8 cellular contexts compared by ENCODE assay signal in the genomic region with DNA sequence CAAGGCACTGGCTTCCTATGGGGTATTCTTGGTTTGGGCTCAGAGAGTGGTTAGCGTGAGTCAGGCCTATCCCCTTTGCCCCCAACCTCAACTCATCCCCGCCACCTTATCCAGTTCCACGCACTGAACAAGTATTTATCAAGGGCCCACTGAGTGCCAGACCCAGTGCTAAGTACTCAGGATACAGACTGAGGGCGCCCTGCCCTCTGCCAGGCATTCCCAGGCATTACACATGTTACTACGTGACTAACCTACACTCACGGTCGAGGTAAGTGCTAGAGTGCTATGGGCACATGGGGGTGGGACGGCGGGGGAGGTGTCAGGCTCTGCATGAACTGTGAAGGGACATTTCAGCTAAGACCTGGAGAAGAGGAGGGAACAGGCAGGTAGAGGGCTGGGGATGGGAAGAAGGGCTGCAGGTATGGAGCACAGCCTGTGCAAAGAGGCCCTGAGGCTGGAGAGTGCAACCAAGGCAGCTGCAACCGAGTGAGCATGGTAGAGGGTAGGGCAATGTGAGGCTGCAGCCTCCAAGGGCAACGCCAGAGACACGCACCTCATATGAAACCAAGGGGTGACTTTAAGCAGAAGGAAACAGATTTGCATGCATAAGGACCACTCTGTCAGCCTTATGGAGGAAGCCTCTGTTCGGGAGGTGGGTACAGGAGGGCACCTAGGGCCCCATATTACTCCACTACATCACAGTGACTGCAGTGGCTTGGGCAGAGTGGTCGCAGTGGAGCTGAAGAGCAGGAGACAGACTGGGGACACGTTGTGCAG. TPM values are rescaled to one million over a fixed set of nuclear protein-coding genes. Genes with fewer than 3 reads are reported as not detected.
A peak's percentile ranks its signal among the peaks of the same experiment; 100 is the strongest.
DNase-seq lines count a peak whose midpoint lies in the region; FAIRE-seq and TF ChIP-seq lines count a peak whose summit lies in the region.

No MANE protein-coding gene starts in this region.

- dilution Hi-C loops in endothelial cell of umbilical vein (cut with MboI; ENCODE audit: extremely low pct_ligation_motif_present, low sequenced_read_pairs) = no loop called here

- H3K79me2 ChIP-seq in endothelial cell of umbilical vein (ENCODE audit: control insufficient read depth, insufficient read depth, low read length) = no peaks in the 10 kb centered on the region

- H3K4me3 ChIP-seq in AG04450 (ENCODE audit: low read depth, low read length) (no peak overlapping the region), endothelial cell of umbilical vein (replicated peaks in 1 of 3; ENCODE audit: insufficient read depth in 1 of 3, low read depth in 1 of 3, low read length in 3 of 3) (no peak overlapping the region), thyroid gland (replicated peaks in 1 of 3) (no peak overlapping the region)

- WGBS in thyroid gland, 2 donors = 69 to 80% methylated on average over 14 to 15 of the region's 15 CpGs

- no peaks in the 10 kb centered on the region for H3K36me3 ChIP-seq in endothelial cell of umbilical vein (ENCODE audit: control insufficient read depth in 2 of 2, extremely low read depth in 1 of 2, insufficient read depth in 2 of 2, low read length in 2 of 2)
- no peaks in the 10 kb centered on the region for H3K36me3 ChIP-seq in thyroid gland

- POLR2A ChIA-PET in AG04450 (lab: Yijun Ruan, JAX) = interaction anchor here (2.0 kb wide), 1 partner anchor 328 kb away, joined by 6 read pairs; a partner anchor contains a TSS
- POLR2A ChIA-PET in endothelial cell of umbilical vein (lab: Charles Lee) = interaction anchor here (1.0 kb wide), 1 partner anchor 328 kb away, joined by 3 read pairs; no protein-coding TSS in a partner anchor

- no TSS peak for BruUV-seq in endothelial cell of umbilical vein (replicated peaks; lab: Mats Ljungman, UMichigan)

- H3K9ac ChIP-seq in endothelial cell of umbilical vein (replicated peaks; ENCODE audit: extremely low read depth, insufficient read depth, low read length) = no peak overlapping the region

- H4K20me1 ChIP-seq in endothelial cell of umbilical vein (replicated peaks; ENCODE audit: control insufficient read depth, extremely low read depth, insufficient read depth, low read length) = no peaks in the 10 kb centered on the region

- intact Hi-C loops in endothelial cell of umbilical vein (cut with micrococcal nuclease) (no loop called here), thyroid gland (cut with DNase I) (no loop called here)

- DNase-seq in AG04450 (ENCODE audit: low read depth, low spot score) (no peak), GM12892 (ENCODE audit: insufficient read length) (no peak), NCI-H526 treated with DMSO at 0.1 percent for 48 hours (lab: John Stamatoyannopoulos, UW) (peak; percentile 42), endothelial cell of umbilical vein (ENCODE audit: low read depth, low spot score) (peak; percentile 39), thyroid gland (peak; percentile 47 to 53), NCI-H2227 (lab: John Stamatoyannopoulos, UW; ENCODE audit: unreplicated experiment) (no peak), T-helper 1 cell (no peak)
- DNase-seq in activated T-cell treated with anti-CD3 and anti-CD28 coated beads, Interleukin-2, amount 50 U/mL, for 48 hours = no peak

- peak; percentile 74 for FAIRE-seq in GM12892 (lab: Jason Lieb, UNC)
- no peak for FAIRE-seq in endothelial cell of umbilical vein (lab: Jason Lieb, UNC)

- H3K27ac ChIP-seq in AG04450 (ENCODE audit: low read depth, low read length) (no peak overlapping the region), endothelial cell of umbilical vein (ENCODE audit: insufficient read depth, low read depth, low read length) (no peak overlapping the region), thyroid gland (no peak overlapping the region)

- no peak overlapping the region for H2AFZ ChIP-seq in endothelial cell of umbilical vein (ENCODE audit: low read depth, low read length)

- H3K4me1 ChIP-seq in endothelial cell of umbilical vein (ENCODE audit: control insufficient read depth, extremely low read depth, insufficient read depth, low read length) (no peaks in the 10 kb centered on the region), thyroid gland (peaks cover 6 to 8% of the 10 kb centered on the region in 2 donors)

- H3K9me1 ChIP-seq in endothelial cell of umbilical vein (replicated peaks; ENCODE audit: control insufficient read depth, extremely low read depth, insufficient read depth, low read length) = no peaks in the 10 kb centered on the region

- peak; percentile 39; the same call in 1 of the 2 replicates for TF ChIP-seq CTCF in AG04450 (IDR thresholded peaks at IDR 0.05; ENCODE audit: low read depth, low read length)
- TF ChIP-seq CTCF in endothelial cell of umbilical vein (IDR thresholded peaks at IDR 0.05; ENCODE audit: extremely low read depth in 1 of 2, insufficient read depth in 1 of 2, low read depth in 1 of 2, low read length in 2 of 2) = peak; percentile 14 to 36
- TF ChIP-seq CTCF in thyroid gland (IDR thresholded peaks at IDR 0.05) = peak in 4 of 6 experiments; percentile 31 to 42 (median 39)

- H3K4me2 ChIP-seq in endothelial cell of umbilical vein (ENCODE audit: insufficient read depth, low read length) = no peak overlapping the region

- H3K27me3 ChIP-seq in AG04450 (ENCODE audit: control insufficient read depth, insufficient read depth, low read length) (peaks cover 2% of the 10 kb centered on the region), endothelial cell of umbilical vein (ENCODE audit: control insufficient read depth in 2 of 2, insufficient read depth in 2 of 2, low read length in 2 of 2) (no peaks in the 10 kb centered on the region), thyroid gland (no peaks in the 10 kb centered on the region)

- CTCF ChIA-PET in AG04450 (lab: Charles Lee) (interaction anchor here (0.7 to 1.3 kb wide), 2 partner anchors 346 to 347 kb away, joined by 3 to 7 read pairs; no protein-coding TSS in a partner anchor), endothelial cell of umbilical vein (lab: Charles Lee) (interaction anchor here (0.6 to 1.7 kb wide), 15 partner anchors 9 to 348 kb away, joined by 3 to 12 read pairs (median 4); no protein-coding TSS in a partner anchor)

- H3K9me3 ChIP-seq in AG04450 (ENCODE audit: control insufficient read depth, insufficient read depth, low read length) (no peaks in the 10 kb centered on the region), endothelial cell of umbilical vein (replicated peaks; ENCODE audit: control insufficient read depth, insufficient read depth, low read length) (no peaks in the 10 kb centered on the region), thyroid gland (no peaks in the 10 kb centered on the region)

- TF ChIP-seq POLR2A in GM12892 (IDR thresholded peaks at IDR 0.05; ENCODE audit: low read depth, low read length) = no peak
- TF ChIP-seq POLR2A in endothelial cell of umbilical vein (IDR thresholded peaks at IDR 0.05; ENCODE audit: low read depth, low read length) = no peak
- TF ChIP-seq POLR2A in thyroid gland (IDR thresholded peaks at IDR 0.05) = no peak

TF ChIP-seq in endothelial cell of umbilical vein, 7 proteins besides CTCF, POLR2A, EP300 and RAD21:
- no peak for TF ChIP-seq EZH2 (IDR thresholded peaks at IDR 0.05; ENCODE audit: borderline replicate concordance, low read depth, low read length, severe bottlenecking)
- no peak for TF ChIP-seq MYC (IDR thresholded peaks at IDR 0.05; ENCODE audit: low read depth, low read length)
- no peak for TF ChIP-seq POLR2AphosphoS5 (IDR thresholded peaks at IDR 0.05; ENCODE audit: insufficient read depth, low read depth, low read length)
- no peak for TF ChIP-seq JUN (IDR thresholded peaks at IDR 0.05; ENCODE audit: borderline replicate concordance, insufficient read depth, insufficient read length, low read depth)
- TF ChIP-seq, protein P1, sequence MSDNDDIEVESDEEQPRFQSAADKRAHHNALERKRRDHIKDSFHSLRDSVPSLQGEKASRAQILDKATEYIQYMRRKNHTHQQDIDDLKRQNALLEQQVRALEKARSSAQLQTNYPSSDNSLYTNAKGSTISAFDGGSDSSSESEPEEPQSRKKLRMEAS (IDR thresholded peaks at IDR 0.05; ENCODE audit: insufficient read depth, insufficient read length) = no peak
- no peak for TF ChIP-seq FOS (IDR thresholded peaks at IDR 0.05; ENCODE audit: borderline replicate concordance, insufficient read depth, low read length)
- no peak for TF ChIP-seq GATA2 (IDR thresholded peaks at IDR 0.05; ENCODE audit: insufficient read depth, insufficient read length, low read depth, low read length)

RNA-seq across cellular contexts. Expression of a gene that starts 22.5 kb away (rescaled TPM):
- 3.7 and 4.6 TPM in 2 replicates for polyA plus RNA-seq in AG04450 (2011; rRNA removed)
- 1.6 and 1.8 TPM in 2 replicates for polyA minus RNA-seq in AG04450 (2011; rRNA and poly(A)+ RNA removed)
- polyA plus RNA-seq in GM12892 (2012; ENCODE audit: missing spikeins) = 6.2 TPM
- 6.4 and 8.9 TPM in 2 replicates for total RNA-seq in endothelial cell of umbilical vein
- polyA plus RNA-seq in endothelial cell of umbilical vein = 9.1 and 9.4 TPM in 2 replicates
- polyA plus RNA-seq in endothelial cell of umbilical vein (2011; cell fraction: cytosol; rRNA removed) = 4.9 and 7.3 TPM in 2 replicates
- 13.8 and 16.8 TPM in 2 replicates for polyA plus RNA-seq in endothelial cell of umbilical vein (2011; cell fraction: nucleus; rRNA removed)
- polyA plus RNA-seq in endothelial cell of umbilical vein (2012) = 8.3 and 13.3 TPM in 2 replicates
- polyA minus RNA-seq in endothelial cell of umbilical vein = 8.6 and 9.8 TPM in 2 replicates
- polyA minus RNA-seq in endothelial cell of umbilical vein (2011; cell fraction: cytosol; rRNA and poly(A)+ RNA removed) = not detected
- 7.7 and 9.3 TPM in 2 replicates for polyA minus RNA-seq in endothelial cell of umbilical vein (2011; cell fraction: nucleus; rRNA and poly(A)+ RNA removed)
- total RNA-seq in thyroid gland = 10 to 100 TPM; 23.1 to 34.2 (median 27.4) TPM

Comparison
In these comparisons a context has a peak if more than half of its experiments do, and no peak if none do; other contexts are left out.
1. DNase-seq: peak in NCI-H526 treated with DMSO at 0.1 percent for 48 hours (single experiment), endothelial cell of umbilical vein (single experiment) and thyroid gland (2 of 2); none in AG04450 (single experiment), GM12892 (single experiment), NCI-H2227 (single experiment), activated T-cell treated with anti-CD3 and anti-CD28 coated beads, Interleukin-2, amount 50 U/mL, for 48 hours (0 of 2) and T-helper 1 cell (0 of 5).
2. Peak in every context shown above with its lines, with median percentiles within 50 percentile points of each other: CTCF ChIP-seq.